9 cellular contexts compared by ENCODE assay signal in genomic region chr14:91402278-91403068, GRCh38. TPM values are rescaled to one million over a fixed set of nuclear protein-coding genes. Genes with fewer than 3 reads are reported as not detected.
DNase-seq lines count a peak whose midpoint lies in the region; ATAC-seq and TF ChIP-seq lines count a peak whose summit lies in the region.
"Had no signal": no experiment of that assay in that cellular context is flagged by ENCODE, and none has a peak within 500 bp of the region (broad histone marks: within the 10 kb centered on the region; RNA-seq: fewer than 3 reads in every experiment).

No MANE protein-coding gene starts in this region.

- ATAC-seq in heart right ventricle, result peak in 7 of 8 donors; percentile 15 to 63 (median 52)
- ATAC-seq in Right ventricle myocardium inferior, result no peak
- ATAC-seq in lower lobe of right lung, result peak; percentile 69 to 83
- peak; percentile 34 to 57 for ATAC-seq in upper lobe of left lung (ENCODE audit: low FRiP score in 2 of 2)
- ATAC-seq in sciatic nerve, result no peak
- ATAC-seq in HG03469 (IDR thresholded peaks at IDR 0.05; ENCODE audit: unreplicated experiment), result no peak

- H3K4me3 Mint-ChIP-seq in activated T-helper 2 cell treated with anti-CD3 and anti-CD28 coated beads, Interferon-gamma antibody, Interleukin-2, Interleukin-4, amounts not matched to agents 10 μg/mL and 5 μg/mL and 100 μg/mL, durations not matched to agents 14 hours and 24 hours and 36 hours (ENCODE audit: low read depth), result peak overlapping the region; percentile 41

- H3K4me1 ChIP-seq in heart right ventricle (peaks cover 3 to 82% (median 49%) of the 10 kb centered on the region in 9 donors), lower lobe of right lung (peaks cover 69% of the 10 kb centered on the region), upper lobe of left lung (peaks cover 58 to 87% (median 77%) of the 10 kb centered on the region in 4 donors)

- peak overlapping the region in 9 of 10 donors; percentile 3 to 70 (median 39) for H3K27ac ChIP-seq in heart right ventricle
- H3K27ac ChIP-seq in lower lobe of right lung, result peak overlapping the region; percentile 64
- H3K27ac ChIP-seq in upper lobe of left lung, result peak overlapping the region; percentile 62 to 82 (median 65)

- H3K9me3 ChIP-seq in heart right ventricle (no peaks in the 10 kb centered on the region), lower lobe of right lung (no peaks in the 10 kb centered on the region), upper lobe of left lung (no peaks in the 10 kb centered on the region)

- peak in 1 of 2 donors; percentile 51 for DNase-seq in heart right ventricle
- DNase-seq in Right ventricle myocardium inferior (ENCODE audit: missing footprints), result no peak
- DNase-seq in activated T-helper 2 cell treated with anti-CD3 and anti-CD28 coated beads, Interferon-gamma antibody, Interleukin-2, Interleukin-4, amounts not matched to agents 10 μg/mL and 5 μg/mL and 100 μg/mL, durations not matched to agents 14 hours and 24 hours and 36 hours (ENCODE audit: low spot score), result no peak
- DNase-seq in lower lobe of right lung, result peak; percentile 47
- peak in 1 of 2 donors; percentile 80 for DNase-seq in upper lobe of left lung
- no peak for DNase-seq in sciatic nerve (ENCODE audit: low spot score)
- DNase-seq in hepatic stellate cell (ENCODE audit: low spot score), result no peak
- DNase-seq: activated CD8-positive, alpha-beta memory T cell treated with anti-CD3 and anti-CD28 coated beads, Interleukin-2, amount 50 U/mL, for 48 hours had no signal

- H3K36me3 Mint-ChIP-seq in activated T-helper 2 cell treated with anti-CD3 and anti-CD28 coated beads, Interferon-gamma antibody, Interleukin-2, Interleukin-4, amounts not matched to agents 10 μg/mL and 5 μg/mL and 100 μg/mL, durations not matched to agents 14 hours and 24 hours and 36 hours (ENCODE audit: low read depth), result peaks cover 51% of the 10 kb centered on the region

- peak overlapping the region; percentile 85 for H3K27ac Mint-ChIP-seq in activated T-helper 2 cell treated with anti-CD3 and anti-CD28 coated beads, Interferon-gamma antibody, Interleukin-2, Interleukin-4, amounts not matched to agents 10 μg/mL and 5 μg/mL and 100 μg/mL, durations not matched to agents 14 hours and 24 hours and 36 hours

- H3K4me3 ChIP-seq in heart right ventricle (no peak overlapping the region), lower lobe of right lung (peak overlapping the region; percentile 23), upper lobe of left lung (peak overlapping the region in 1 of 4 donors; percentile 3)

- TF ChIP-seq EP300 in upper lobe of left lung (IDR thresholded peaks at IDR 0.05), result no peak

- H3K4me1 Mint-ChIP-seq in activated T-helper 2 cell treated with anti-CD3 and anti-CD28 coated beads, Interferon-gamma antibody, Interleukin-2, Interleukin-4, amounts not matched to agents 10 μg/mL and 5 μg/mL and 100 μg/mL, durations not matched to agents 14 hours and 24 hours and 36 hours (ENCODE audit: low read depth), result peaks cover 74% of the 10 kb centered on the region

- peaks cover 0 to 5% (median 0%) of the 10 kb centered on the region in 9 donors for H3K36me3 ChIP-seq in heart right ventricle
- no peaks in the 10 kb centered on the region for H3K36me3 ChIP-seq in lower lobe of right lung
- peaks cover 0 to 3% (median 0%) of the 10 kb centered on the region in 4 donors for H3K36me3 ChIP-seq in upper lobe of left lung

- peaks cover 0 to 15% (median 3%) of the 10 kb centered on the region in 7 donors for H3K27me3 ChIP-seq in heart right ventricle
- no peaks in the 10 kb centered on the region for H3K27me3 ChIP-seq in lower lobe of right lung (ENCODE audit: low read depth)
- H3K27me3 ChIP-seq in upper lobe of left lung, result no peaks in the 10 kb centered on the region

- no peaks in the 10 kb centered on the region for H3K27me3 Mint-ChIP-seq in activated T-helper 2 cell treated with anti-CD3 and anti-CD28 coated beads, Interferon-gamma antibody, Interleukin-2, Interleukin-4, amounts not matched to agents 10 μg/mL and 5 μg/mL and 100 μg/mL, durations not matched to agents 14 hours and 24 hours and 36 hours (ENCODE audit: low read depth)

- WGBS in heart right ventricle, 2 donors, result 35 to 42% methylated on average over 12 of the region's 12 CpGs
- 16 to 22% methylated on average over 12 of the region's 12 CpGs for WGBS in upper lobe of left lung, 2 donors

- no peaks in the 10 kb centered on the region for H3K9me3 Mint-ChIP-seq in activated T-helper 2 cell treated with anti-CD3 and anti-CD28 coated beads, Interferon-gamma antibody, Interleukin-2, Interleukin-4, amounts not matched to agents 10 μg/mL and 5 μg/mL and 100 μg/mL, durations not matched to agents 14 hours and 24 hours and 36 hours

- no peak for TF ChIP-seq CTCF in heart right ventricle (IDR thresholded peaks at IDR 0.05)
- TF ChIP-seq CTCF in lower lobe of right lung (IDR thresholded peaks at IDR 0.05), result no peak
- TF ChIP-seq CTCF in upper lobe of left lung (IDR thresholded peaks at IDR 0.05), result no peak

- intact Hi-C loops in heart right ventricle (cut with DNase I) (no loop called here), Right ventricle myocardium inferior (cut with DNase I) (no loop called here), lower lobe of right lung (cut with DNase I) (no loop called here), sciatic nerve (cut with DNase I) (no loop called here)
- intact Hi-C loops in activated T-helper 2 cell treated with anti-CD3 and anti-CD28 coated beads, Interferon-gamma antibody, Interleukin-2, Interleukin-4, amounts not matched to agents 10 μg/mL and 5 μg/mL and 100 μg/mL, durations not matched to agents 14 hours and 24 hours and 36 hours (cut with micrococcal nuclease), result no loop called here

- TF ChIP-seq POLR2A in upper lobe of left lung (IDR thresholded peaks at IDR 0.05), result no peak

RNA-seq across cellular contexts. Expression of gene CCDC88C, which starts 15.1 kb away (rescaled TPM):
- total RNA-seq in heart right ventricle (1 to 10 TPM; 2.4 to 8.4 (median 4.9) TPM), Right ventricle myocardium inferior (3.6 TPM), lower lobe of right lung (45.8 TPM), upper lobe of left lung (100 to 1,000 TPM in 1 of 6 donors, 10 to 100 TPM in 5; 33.1 to 119 (median 54.5) TPM), sciatic nerve (16.2 TPM)
- 1 to 10 TPM; 2.2 to 5.5 TPM for polyA plus RNA-seq in heart right ventricle
- 95.3 and 100 TPM in 2 replicates for total RNA-seq in activated T-helper 2 cell treated with anti-CD3 and anti-CD28 coated beads, Interferon-gamma antibody, Interleukin-2, Interleukin-4, amounts not matched to agents 10 μg/mL and 5 μg/mL and 100 μg/mL, durations not matched to agents 14 hours and 24 hours and 36 hours

Comparison
In these comparisons a context has a peak if more than half of its experiments do, and no peak if none do; other contexts are left out.
1. ATAC-seq: peak in heart right ventricle (7 of 8), lower lobe of right lung (2 of 2) and upper lobe of left lung (2 of 2); none in Right ventricle myocardium inferior (single experiment), sciatic nerve (single experiment) and HG03469 (single experiment).
2. Peak in every context shown above with its lines, with median percentiles within 50 percentile points of each other: H3K27ac ChIP-seq.